Comparison of ENCODE assay signal across 16 cellular contexts in the genomic region with DNA sequence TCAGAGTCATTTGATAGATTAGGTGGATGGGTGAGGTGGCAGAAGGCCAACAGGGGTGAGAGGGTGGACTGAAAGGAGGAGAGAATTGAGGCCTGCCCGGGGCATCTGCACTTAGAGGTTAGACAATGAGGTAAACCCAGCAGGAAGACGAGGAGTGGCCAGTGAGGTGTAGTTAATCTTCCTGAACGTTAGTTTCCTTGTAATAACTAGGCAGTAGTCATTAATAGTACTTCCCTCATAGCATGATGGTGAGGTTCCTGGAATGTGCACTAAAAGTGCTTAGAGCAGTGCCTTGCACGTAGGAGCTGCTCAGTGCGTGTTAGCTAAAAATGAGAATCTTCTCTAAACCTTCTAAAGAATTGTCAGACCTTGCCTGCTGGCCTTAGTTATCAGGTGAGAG. TPM values are rescaled to one million over a fixed set of nuclear protein-coding genes. Genes with fewer than 3 reads are reported as not detected.
DNase-seq lines count a peak whose midpoint lies in the region; FAIRE-seq and TF ChIP-seq lines count a peak whose summit lies in the region.
"Had no signal": no experiment of that assay in that cellular context is flagged by ENCODE, and none has a peak within 500 bp of the region (broad histone marks: within the 10 kb centered on the region; RNA-seq: fewer than 3 reads in every experiment).

No MANE protein-coding gene starts in this region.

- no peak overlapping the region for H3K27ac Mint-ChIP-seq in astrocyte (ENCODE audit: unreplicated experiment)
- no peak overlapping the region for H3K27ac Mint-ChIP-seq in progenitor cell of endocrine pancreas
- H3K27ac Mint-ChIP-seq: CD8-positive, alpha-beta T cell had no signal

- no peaks in the 10 kb centered on the region for H3K36me3 ChIP-seq in astrocyte (ENCODE audit: insufficient read depth, low read length)

- H2AFZ ChIP-seq in astrocyte (ENCODE audit: low read depth, low read length) = no peak overlapping the region
- H2AFZ ChIP-seq: GM23248 had no signal

- H3K27me3 ChIP-seq in astrocyte (ENCODE audit: insufficient read depth, low read length) = peaks cover 6% of the 10 kb centered on the region

- H4K20me1 ChIP-seq in astrocyte (ENCODE audit: insufficient read depth, low read length) = no peaks in the 10 kb centered on the region

- H3K9ac ChIP-seq in astrocyte (ENCODE audit: low read length) = no peak overlapping the region
- H3K9ac ChIP-seq: GM23248 had no signal

- H3K27me3 Mint-ChIP-seq in astrocyte (ENCODE audit: low read depth, unreplicated experiment) = peaks cover 12% of the 10 kb centered on the region
- peaks cover 5% of the 10 kb centered on the region for H3K27me3 Mint-ChIP-seq in progenitor cell of endocrine pancreas

- H3K79me2 ChIP-seq in astrocyte (ENCODE audit: insufficient read depth, low read length) = no peaks in the 10 kb centered on the region

- H3K9me3 ChIP-seq in astrocyte (ENCODE audit: insufficient read depth, low read depth, low read length) = no peaks in the 10 kb centered on the region

- H3K4me3 Mint-ChIP-seq in astrocyte (ENCODE audit: unreplicated experiment) (no peak overlapping the region), progenitor cell of endocrine pancreas (ENCODE audit: low read depth) (no peak overlapping the region)
- H3K4me3 Mint-ChIP-seq: CD14-positive monocyte; CD8-positive, alpha-beta T cell had no signal

- peaks cover 2% of the 10 kb centered on the region for H3K9me3 Mint-ChIP-seq in astrocyte (ENCODE audit: unreplicated experiment)
- no peaks in the 10 kb centered on the region for H3K9me3 Mint-ChIP-seq in progenitor cell of endocrine pancreas (ENCODE audit: low read depth)
- H3K9me3 Mint-ChIP-seq: CD8-positive, alpha-beta T cell had no signal

- H3K4me3 ChIP-seq in astrocyte (ENCODE audit: insufficient read depth, low read depth, low read length) = no peak overlapping the region
- H3K4me3 ChIP-seq: GM23248 had no signal

- H3K4me1 ChIP-seq in astrocyte (ENCODE audit: insufficient read depth, low read length) = peaks cover 18% of the 10 kb centered on the region

- no peak overlapping the region for H3K4me2 ChIP-seq in astrocyte (ENCODE audit: low read length)

- no peak for TF ChIP-seq CTCF in astrocyte (IDR thresholded peaks at IDR 0.05; ENCODE audit: insufficient read depth, low read depth, low read length)
- no peak for TF ChIP-seq CTCF in progenitor cell of endocrine pancreas (IDR thresholded peaks at IDR 0.05; ENCODE audit: unreplicated experiment)

- H3K36me3 Mint-ChIP-seq in astrocyte (ENCODE audit: low read depth, unreplicated experiment) (peaks cover 3% of the 10 kb centered on the region), progenitor cell of endocrine pancreas (ENCODE audit: insufficient read depth) (no peaks in the 10 kb centered on the region)
- H3K36me3 Mint-ChIP-seq: CD14-positive monocyte; CD8-positive, alpha-beta T cell had no signal

- no peak for FAIRE-seq in astrocyte (lab: Jason Lieb, UNC)
- FAIRE-seq: D721Med had no signal

- DNase-seq in DMS79 treated with DMSO at 0.1 percent for 48 hours (lab: John Stamatoyannopoulos, UW) (peak; percentile 14), DMS79 (lab: John Stamatoyannopoulos, UW) (no peak), NCI-H146 treated with DMSO at 0.1 percent for 48 hours (lab: John Stamatoyannopoulos, UW; ENCODE audit: unreplicated experiment) (peak; percentile 21), astrocyte (ENCODE audit: low read depth) (peak; percentile 48), renal cortical epithelial cell (ENCODE audit: low read depth) (peak; percentile 34), NCI-H2081 treated with DMSO at 0.1 percent for 48 hours (lab: John Stamatoyannopoulos, UW) (no peak), progenitor cell of endocrine pancreas (ENCODE audit: low spot score, unreplicated experiment) (no peak), foreskin melanocyte (no peak)
- DNase-seq: CD8-positive, alpha-beta T cell; COR-L47; DMS153; GM23248; H7 had no signal

- H3K27ac ChIP-seq in astrocyte (ENCODE audit: low read depth, low read length) = no peak overlapping the region
- H3K27ac ChIP-seq: 22Rv1, GM23248 had no signal

- H3K4me1 Mint-ChIP-seq in astrocyte (ENCODE audit: low read depth, unreplicated experiment) = peaks cover 6% of the 10 kb centered on the region
- no peaks in the 10 kb centered on the region for H3K4me1 Mint-ChIP-seq in progenitor cell of endocrine pancreas (ENCODE audit: low read depth)

RNA-seq across cellular contexts. Expression of gene KSR1, which starts 13.5 kb away (rescaled TPM):
- total RNA-seq in astrocyte (85.2 and 90.2 TPM in 2 replicates), renal cortical epithelial cell (2.4 and 29.3 TPM in 2 replicates), progenitor cell of endocrine pancreas (66.2 and 70.1 TPM in 2 replicates)

Comparison
In these comparisons a context has a peak if more than half of its experiments do, and no peak if none do; other contexts are left out.
1. DNase-seq: peak in DMS79 treated with DMSO at 0.1 percent for 48 hours (single experiment), NCI-H146 treated with DMSO at 0.1 percent for 48 hours (single experiment), astrocyte (single experiment) and renal cortical epithelial cell (single experiment); none in DMS79 (single experiment), NCI-H2081 treated with DMSO at 0.1 percent for 48 hours (single experiment), progenitor cell of endocrine pancreas (single experiment) and foreskin melanocyte (single experiment).